In the genomic region with DNA sequence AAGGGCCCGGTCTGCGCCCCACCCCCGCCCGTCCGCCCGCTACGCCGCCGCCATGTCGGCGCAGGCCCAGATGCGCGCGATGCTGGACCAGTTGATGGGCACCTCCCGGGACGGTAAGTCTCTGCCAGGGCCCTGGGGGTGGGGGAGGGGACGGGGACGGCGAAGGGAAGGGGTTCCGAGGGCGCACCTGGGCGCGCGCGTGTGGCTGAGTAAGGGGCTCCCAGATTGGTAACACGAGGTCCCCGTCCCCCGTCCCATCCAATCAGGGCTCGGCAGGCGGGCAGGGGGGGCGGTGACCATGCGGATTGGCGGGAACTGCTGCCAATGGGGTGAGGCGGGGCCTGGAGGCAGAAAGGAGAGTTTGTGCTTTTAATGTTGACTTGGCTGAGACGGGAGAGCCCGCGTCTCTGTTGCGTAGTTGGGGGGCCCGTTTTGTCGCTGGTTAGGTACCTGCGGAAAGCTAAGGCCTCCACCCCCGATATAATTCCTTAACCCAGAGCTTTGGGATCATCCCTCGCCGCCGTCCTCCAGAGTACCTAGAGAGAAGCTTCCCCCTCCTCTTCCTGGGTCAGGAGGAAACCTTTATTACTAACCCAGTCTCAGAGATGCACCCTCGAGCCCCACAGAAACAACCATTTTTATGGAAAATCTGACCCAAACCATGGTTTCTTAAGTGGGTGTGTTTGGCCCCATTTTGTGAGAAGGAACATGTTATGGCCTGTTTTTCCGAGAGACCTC, we compare ENCODE assay signal across 8 cellular contexts. TPM values are rescaled to one million over a fixed set of nuclear protein-coding genes. Genes with fewer than 3 reads are reported as not detected.
DNase-seq lines count a peak whose midpoint lies in the region; ATAC-seq and FAIRE-seq lines count a peak whose summit lies in the region.

No MANE protein-coding gene starts in this region.

- no peaks in the 10 kb centered on the region for H3K9me3 Mint-ChIP-seq in naive B cell

- peaks cover 8% of the 10 kb centered on the region; the same call in 1 of the 2 replicates for H3K36me3 ChIP-seq in GM23248 (ENCODE audit: low read depth)

- H3K4me2 ChIP-seq in GM23248 (ENCODE audit: unreplicated experiment), result peak overlapping the region; percentile 98

- no peaks in the 10 kb centered on the region for H3K9me3 ChIP-seq in GM23248 (ENCODE audit: low read depth)

- no peaks in the 10 kb centered on the region for H3K9me2 ChIP-seq in GM23248 (ENCODE audit: insufficient read depth)

- WGBS in GM23248 (ENCODE audit: low coverage in 1 of 2, low lambda C conversion rate in 2 of 2, missing lambda C conversion rate in 2 of 2), 2 experiments, result 1 to 2% methylated on average over 41 to 46 of the region's 47 CpGs

- peak overlapping the region; percentile 58; the same call in 1 of the 2 replicates for H2AFZ ChIP-seq in GM23248

- peaks cover 0 to 7% of the 10 kb centered on the region in 2 donors for H3K36me3 Mint-ChIP-seq in naive B cell

- DNase-seq in Daoy (ENCODE audit: low read depth), result peak; percentile 96
- DNase-seq in GM23248, result peak; percentile 95
- peak; percentile 95 for DNase-seq in Kasumi-1 (lab: John Stamatoyannopoulos, UW)
- DNase-seq in RCC 7860 (ENCODE audit: low spot score), result peak; percentile 87
- peak; percentile 94 to 98 for DNase-seq in activated T-helper 1 cell treated with anti-CD3 and anti-CD28 coated beads, Interleukin-2, amount 50 U/mL, for 16 hours (ENCODE audit: low read depth in 1 of 2, low spot score in 1 of 2)
- DNase-seq in fibroblast of gingiva (ENCODE audit: low read depth), result peak; percentile 91
- peak; percentile 98 for DNase-seq in naive B cell
- peak; percentile 98 to 99 for DNase-seq in stimulated activated CD8-positive, alpha-beta memory T cell treated with anti-CD3 and anti-CD28 coated beads, Interleukin-7, amount 100 ng/mL, for 48 hours (ENCODE audit: extremely low read depth in 1 of 2, low read depth in 1 of 2)

- peaks cover 23 to 59% (median 37%) of the 10 kb centered on the region in 3 donors for H3K4me1 Mint-ChIP-seq in naive B cell

- H3K27ac Mint-ChIP-seq in naive B cell, result peak overlapping the region; percentile 98 to 99 (median 99)

- peaks cover 11% of the 10 kb centered on the region for H4K20me1 ChIP-seq in GM23248 (ENCODE audit: insufficient read depth)

- peak overlapping the region; percentile 94 to 100 (median 99) for H3K4me3 Mint-ChIP-seq in naive B cell

- peaks cover 25% of the 10 kb centered on the region for H3K4me1 ChIP-seq in GM23248 (ENCODE audit: insufficient read depth)

- peak overlapping the region; percentile 98 for H3K27ac ChIP-seq in GM23248

- FAIRE-seq in RCC 7860 (lab: Jason Lieb, UNC), result peak; percentile 48

- peaks cover 71% of the 10 kb centered on the region for H3K79me2 ChIP-seq in GM23248 (ENCODE audit: insufficient read depth)

- H3K27me3 ChIP-seq in GM23248 (replicated peaks; ENCODE audit: insufficient read depth), result no peaks in the 10 kb centered on the region

- H3K9ac ChIP-seq in GM23248, result peak overlapping the region; percentile 98

- peak; percentile 71 to 73 for ATAC-seq in naive B cell (ENCODE audit: low read depth in 2 of 2)

- in situ Hi-C loops in GM23248 (cut with MboI), result no loop called here

- H3K4me3 ChIP-seq in GM23248, result peak overlapping the region; percentile 98

- no peaks in the 10 kb centered on the region for H3K27me3 Mint-ChIP-seq in naive B cell

- peaks cover 28% of the 10 kb centered on the region for H3F3A ChIP-seq in GM23248 (ENCODE audit: insufficient read depth)

RNA-seq across cellular contexts. Expression of gene LUC7L2, which starts 0.7 kb away (rescaled TPM):
- total RNA-seq in Daoy (2014; rRNA removed; shearing (Covaris generic)), result 60.2 and 62.3 TPM in 2 replicates
- total RNA-seq in GM23248 (2014; rRNA removed; shearing (Covaris generic)), result 35.3 and 39.7 TPM in 2 replicates
- polyA plus RNA-seq in GM23248 (2016; fragmentation: Nextera tagmentation; extraction: Ambion mirVana), result 44.3 and 47.3 TPM in 2 replicates
- 10 to 100 TPM; 42.2 to 78.3 (median 54.6) TPM for polyA plus RNA-seq in naive B cell (ENCODE audit: low read depth in 6 of 6)

RNA-seq across cellular contexts. Expression of gene FMC1, which starts 19.2 kb away (rescaled TPM):
- 0.65 and 9.2 TPM in 2 replicates for total RNA-seq in Daoy (2014; rRNA removed; shearing (Covaris generic))
- total RNA-seq in GM23248 (2014; rRNA removed; shearing (Covaris generic)), result 6.8 and 9.5 TPM in 2 replicates
- 30.4 and 35.1 TPM in 2 replicates for polyA plus RNA-seq in GM23248 (2016; fragmentation: Nextera tagmentation; extraction: Ambion mirVana)
- 10 to 100 TPM; 38.0 to 72.2 (median 61.5) TPM for polyA plus RNA-seq in naive B cell (ENCODE audit: low read depth in 6 of 6)

Comparison
In these comparisons a context has a peak if more than half of its experiments do, and no peak if none do; other contexts are left out.
1. Peak in every context shown above with its lines: DNase-seq, ATAC-seq, H3K4me3 ChIP-seq and H3K27ac ChIP-seq.